Comparison of ENCODE assay signal across 9 cellular contexts in the genomic region with DNA sequence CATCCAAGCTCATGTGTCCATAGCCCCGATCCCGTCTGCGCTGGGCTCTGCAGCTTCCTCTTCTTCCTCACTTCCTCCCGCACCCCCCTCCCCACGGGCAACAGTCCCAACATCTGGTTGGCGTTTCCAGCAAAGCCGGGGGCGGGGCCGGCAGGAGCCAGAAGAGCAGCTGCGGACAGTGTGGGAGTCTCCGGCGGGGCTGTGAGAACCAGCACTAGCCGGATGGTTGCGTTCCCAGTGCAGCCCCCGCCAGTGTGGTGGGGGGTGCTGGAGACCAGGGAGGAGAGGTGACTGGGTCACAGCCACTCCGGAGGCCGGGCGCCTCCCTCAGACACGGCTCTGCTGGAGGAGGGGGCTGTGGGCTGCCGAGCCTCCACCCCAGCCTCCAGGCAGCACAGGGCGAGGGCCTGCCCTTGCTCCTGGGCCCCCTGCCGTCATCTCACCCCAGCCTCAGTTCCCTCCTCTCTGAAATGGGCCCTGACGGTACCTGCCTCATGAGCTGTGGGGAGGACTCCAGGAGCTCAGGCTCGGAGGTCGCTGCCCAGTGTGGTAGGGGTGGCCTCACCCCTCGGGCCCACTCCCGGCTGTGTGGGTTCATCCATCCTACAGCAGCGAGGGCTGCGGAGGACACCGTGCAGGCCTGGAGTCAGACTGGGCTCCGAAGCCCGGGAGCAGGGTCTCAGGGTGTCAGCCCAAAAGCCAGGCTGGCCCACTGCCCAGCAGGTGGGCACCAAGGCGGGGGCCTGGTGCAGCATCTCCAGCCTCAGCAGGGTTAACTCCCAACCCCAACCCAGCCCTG. TPM values are rescaled to one million over a fixed set of nuclear protein-coding genes. Genes with fewer than 3 reads are reported as not detected.
A peak's percentile ranks its signal among the peaks of the same experiment; 100 is the strongest.
DNase-seq lines count a peak whose midpoint lies in the region; ATAC-seq lines count a peak whose summit lies in the region.
"Had no signal": no experiment of that assay in that cellular context is flagged by ENCODE, and none has a peak within 500 bp of the region (broad histone marks: within the 10 kb centered on the region; RNA-seq: fewer than 3 reads in every experiment).

No MANE protein-coding gene starts in this region.

- in situ Hi-C loops in ACHN (cut with HindIII; ENCODE audit: low pct_ligation_motif_present, low pct_unique_long_range_greater_than_20kb, low sequenced_read_pairs) = no loop called here

- DNase-seq in SKM-1 (lab: John Stamatoyannopoulos, UW; ENCODE audit: unreplicated experiment) = peak; percentile 84
- peak; percentile 90 for DNase-seq in left ventricle myocardium superior
- DNase-seq in putamen (ENCODE audit: low spot score) = peak; percentile 53
- no peak for DNase-seq in NCI-H1092 treated with DMSO at 0.1 percent for 48 hours (lab: John Stamatoyannopoulos, UW)
- DNase-seq in ACHN = no peak
- no peak for DNase-seq in NCI-H146 (lab: John Stamatoyannopoulos, UW)
- DNase-seq in activated naive CD4-positive, alpha-beta T cell (lab: John Stamatoyannopoulos, UW) = no peak
- DNase-seq: mammary epithelial cell had no signal

- H3K36me3 ChIP-seq in ES-I3 (ENCODE audit: insufficient read depth, low read length) = no peaks in the 10 kb centered on the region

- ATAC-seq in left ventricle myocardium superior = peak; percentile 75

- peak overlapping the region; percentile 44 for H3K9ac ChIP-seq in ES-I3 (ENCODE audit: low read depth, low read length)

- intact Hi-C loops in left ventricle myocardium superior (cut with micrococcal nuclease) = no loop called here

- H3K4me1 ChIP-seq in ES-I3 (ENCODE audit: insufficient read depth, low read length) = peaks cover 30% of the 10 kb centered on the region

- no peaks in the 10 kb centered on the region for H3K9me3 ChIP-seq in ES-I3 (ENCODE audit: control insufficient read depth, insufficient read depth, low read length)

RNA-seq across cellular contexts. Expression of a gene that starts 41.5 kb away (rescaled TPM):
- total RNA-seq in left ventricle myocardium superior = 15.4 TPM

Comparison
In these comparisons a context has a peak if more than half of its experiments do, and no peak if none do; other contexts are left out.
1. DNase-seq: peak in SKM-1 (single experiment), left ventricle myocardium superior (single experiment) and putamen (single experiment); none in NCI-H1092 treated with DMSO at 0.1 percent for 48 hours (single experiment), ACHN (single experiment), NCI-H146 (single experiment) and activated naive CD4-positive, alpha-beta T cell (0 of 4).